10 cellular contexts compared by ENCODE assay signal in the genomic region with DNA sequence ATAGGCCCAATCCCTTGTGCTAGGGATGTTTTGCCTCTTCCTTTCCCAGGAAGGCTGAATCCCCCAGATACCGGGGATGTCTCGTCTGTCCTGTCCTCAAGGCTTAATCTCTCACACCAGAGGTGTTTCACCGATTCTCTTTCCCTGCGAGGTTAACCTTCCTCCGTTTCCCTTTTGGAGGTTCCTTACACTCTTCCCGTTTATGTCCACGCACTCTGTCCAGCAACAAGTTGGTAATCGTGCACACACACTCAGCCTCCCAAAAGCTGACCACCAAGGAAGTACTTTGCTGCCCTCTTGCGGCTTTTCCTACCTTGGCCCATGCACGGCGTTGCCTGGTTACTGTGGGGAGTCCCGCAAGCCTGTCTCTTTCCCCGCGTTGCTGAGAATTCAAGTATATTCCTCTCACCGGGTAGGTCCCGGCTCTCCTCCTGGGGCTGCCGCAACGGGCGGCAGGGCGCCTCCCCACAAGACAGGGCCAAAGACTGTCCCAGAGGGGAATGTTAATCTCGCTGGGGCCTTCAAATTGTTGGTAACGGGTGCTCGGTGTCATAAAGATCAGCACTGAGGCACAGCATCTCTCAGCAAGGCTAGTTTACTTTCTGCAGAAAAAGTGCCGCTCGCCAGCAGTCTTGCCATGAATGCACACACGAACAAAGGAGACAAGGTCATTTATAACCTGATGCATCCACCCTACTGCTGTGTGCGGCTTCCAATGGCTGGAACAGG. TPM values are rescaled to one million over a fixed set of nuclear protein-coding genes. Genes with fewer than 3 reads are reported as not detected.
DNase-seq lines count a peak whose midpoint lies in the region; ATAC-seq, FAIRE-seq and TF ChIP-seq lines count a peak whose summit lies in the region.
"Had no signal": no experiment of that assay in that cellular context is flagged by ENCODE, and none has a peak within 500 bp of the region (broad histone marks: within the 10 kb centered on the region; RNA-seq: fewer than 3 reads in every experiment).

No MANE protein-coding gene starts in this region.

- ATAC-seq in activated CD8-positive, alpha-beta T cell treated with anti-CD3 and anti-CD28 coated beads for 36 hours: no peak
- ATAC-seq in GM21367 (IDR thresholded peaks at IDR 0.05; ENCODE audit: unreplicated experiment) (no peak), GM21360 (IDR thresholded peaks at IDR 0.05; ENCODE audit: unreplicated experiment) (no peak)

- no peaks in the 10 kb centered on the region for H3K9me3 ChIP-seq in small intestine (ENCODE audit: control insufficient read depth, low read depth)

- H3K36me3 Mint-ChIP-seq in activated CD8-positive, alpha-beta T cell treated with anti-CD3 and anti-CD28 coated beads for 36 hours (ENCODE audit: low read depth): no peaks in the 10 kb centered on the region

- DNase-seq in NCI-H2227 (lab: John Stamatoyannopoulos, UW; ENCODE audit: unreplicated experiment): peak; percentile 19
- no peak for DNase-seq in NCI-H2227 treated with DMSO at 0.1 percent for 48 hours (lab: John Stamatoyannopoulos, UW)
- peak; percentile 41 for DNase-seq in NCI-H526 treated with DMSO at 0.1 percent for 48 hours (lab: John Stamatoyannopoulos, UW)
- peak; percentile 34 for DNase-seq in choroid plexus epithelial cell (ENCODE audit: low read depth)
- peak; percentile 16 for DNase-seq in small intestine
- DNase-seq in activated CD8-positive, alpha-beta T cell treated with anti-CD3 and anti-CD28 coated beads for 36 hours: no peak
- DNase-seq: C1 segment of cervical spinal cord; stimulated activated CD4-positive, alpha-beta T cell treated with anti-CD3 and anti-CD28 coated beads, Interleukin-4, amount 100 ng/mL, for 1 hour had no signal

- no peak for FAIRE-seq in small intestine (lab: Jason Lieb, UNC)

- no peaks in the 10 kb centered on the region for H3K27me3 ChIP-seq in small intestine (ENCODE audit: control insufficient read depth in 2 of 2, insufficient read depth in 2 of 2, low read length in 2 of 2)

- no peaks in the 10 kb centered on the region for H3K27me3 Mint-ChIP-seq in activated CD8-positive, alpha-beta T cell treated with anti-CD3 and anti-CD28 coated beads for 36 hours

- H3K4me3 ChIP-seq in choroid plexus epithelial cell (ENCODE audit: low read depth, low read length): no peak overlapping the region
- no peak overlapping the region for H3K4me3 ChIP-seq in small intestine (ENCODE audit: low read depth in 1 of 2, low read length in 2 of 2)

- CTCF ChIA-PET in activated CD8-positive, alpha-beta T cell treated with anti-CD3 and anti-CD28 coated beads for 36 hours (lab: Charles Lee): no interaction called here

- POLR2A ChIA-PET in activated CD8-positive, alpha-beta T cell treated with anti-CD3 and anti-CD28 coated beads for 36 hours (lab: Charles Lee): no interaction called here

- H3K27ac Mint-ChIP-seq in activated CD8-positive, alpha-beta T cell treated with anti-CD3 and anti-CD28 coated beads for 36 hours: no peak overlapping the region

- WGBS in small intestine, 3 donors: 87 to 88% (median 87%) methylated on average over 27 of the region's 27 CpGs

- intact Hi-C loops in activated CD8-positive, alpha-beta T cell treated with anti-CD3 and anti-CD28 coated beads for 36 hours (cut with micrococcal nuclease): no loop called here

- no peaks in the 10 kb centered on the region for H3K4me1 ChIP-seq in small intestine (ENCODE audit: control insufficient read depth in 2 of 2, insufficient read depth in 1 of 2, low read depth in 1 of 2, low read length in 1 of 2)

- H3K4me3 Mint-ChIP-seq in activated CD8-positive, alpha-beta T cell treated with anti-CD3 and anti-CD28 coated beads for 36 hours: no peak overlapping the region

- no peaks in the 10 kb centered on the region for H3K9me3 Mint-ChIP-seq in activated CD8-positive, alpha-beta T cell treated with anti-CD3 and anti-CD28 coated beads for 36 hours

- H3K4me1 Mint-ChIP-seq in activated CD8-positive, alpha-beta T cell treated with anti-CD3 and anti-CD28 coated beads for 36 hours (ENCODE audit: low read depth): no peaks in the 10 kb centered on the region

- peak; percentile 53 for TF ChIP-seq CTCF in choroid plexus epithelial cell (conservative IDR thresholded peaks at IDR 0.05; ENCODE audit: low read depth, low read length)
- TF ChIP-seq CTCF in activated CD8-positive, alpha-beta T cell treated with anti-CD3 and anti-CD28 coated beads for 36 hours (IDR thresholded peaks at IDR 0.05): no peak

- no peak overlapping the region for H3K27ac ChIP-seq in small intestine (ENCODE audit: low read depth in 1 of 2, low read length in 1 of 2)

- H3K36me3 ChIP-seq in small intestine (ENCODE audit: control insufficient read depth in 2 of 2, insufficient read depth in 2 of 2, low read length in 2 of 2): no peaks in the 10 kb centered on the region

RNA-seq across cellular contexts. Expression of gene CD177, which starts 36.7 kb away (rescaled TPM):
- not detected for polyA plus RNA-seq in small intestine
- not detected for total RNA-seq in activated CD8-positive, alpha-beta T cell treated with anti-CD3 and anti-CD28 coated beads for 36 hours

RNA-seq across cellular contexts. Expression of gene PSG9, which starts 47.4 kb away (rescaled TPM):
- polyA plus RNA-seq in small intestine: not detected
- not detected for total RNA-seq in activated CD8-positive, alpha-beta T cell treated with anti-CD3 and anti-CD28 coated beads for 36 hours

Comparison
In these comparisons a context has a peak if more than half of its experiments do, and no peak if none do; other contexts are left out.
1. DNase-seq: peak in NCI-H2227 (single experiment), NCI-H526 treated with DMSO at 0.1 percent for 48 hours (single experiment), choroid plexus epithelial cell (single experiment) and small intestine (single experiment); none in NCI-H2227 treated with DMSO at 0.1 percent for 48 hours (single experiment) and activated CD8-positive, alpha-beta T cell treated with anti-CD3 and anti-CD28 coated beads for 36 hours (single experiment).